ENCODE assay signal across 1 cellular context in the genomic region with DNA sequence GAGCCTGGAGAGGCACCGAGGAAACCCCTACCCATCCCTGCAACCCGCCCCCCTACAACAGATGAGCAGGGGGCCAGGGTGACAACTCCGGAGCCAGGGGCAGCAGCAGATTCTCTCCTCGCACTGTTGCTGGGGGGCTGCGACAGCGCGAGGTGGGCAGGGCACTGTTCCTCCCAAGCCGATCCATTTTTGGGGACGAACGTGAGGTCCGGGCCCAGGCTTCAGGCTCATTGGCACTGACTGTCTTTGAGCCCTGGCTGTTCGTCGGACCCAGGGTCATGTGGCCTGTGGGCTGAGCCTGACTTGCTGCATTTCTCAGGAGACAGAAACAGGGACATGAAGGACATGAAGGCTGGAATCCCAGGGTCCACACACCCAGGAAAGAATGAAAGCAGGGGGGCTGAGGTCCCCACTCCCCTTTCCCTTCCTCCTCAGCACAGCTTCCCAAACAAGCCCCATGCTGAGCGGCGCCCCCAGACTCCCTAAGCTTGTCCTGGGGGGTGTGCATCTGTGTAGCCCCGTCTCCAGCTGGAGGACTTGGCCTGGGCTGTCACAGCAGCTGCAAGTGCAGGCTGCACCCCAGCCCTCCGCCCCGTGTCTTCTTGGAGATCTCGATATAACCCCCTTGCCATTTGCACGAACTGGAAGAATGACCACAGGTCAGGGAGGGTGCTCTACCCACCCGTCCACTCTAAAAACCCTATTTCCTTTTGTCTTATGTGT.
TF ChIP-seq lines count a peak whose summit lies in the region.

No MANE protein-coding gene starts in this region.

TF ChIP-seq in endothelial cell of umbilical vein, 7 proteins besides CTCF, POLR2A, EP300 and RAD21:
- no peak for TF ChIP-seq POLR2AphosphoS5 (IDR thresholded peaks at IDR 0.05; ENCODE audit: insufficient read depth, low read depth, low read length)
- no peak for TF ChIP-seq FOS (IDR thresholded peaks at IDR 0.05; ENCODE audit: borderline replicate concordance, insufficient read depth, low read length)
- no peak for TF ChIP-seq EZH2 (IDR thresholded peaks at IDR 0.05; ENCODE audit: borderline replicate concordance, low read depth, low read length, severe bottlenecking)
- no peak for TF ChIP-seq GATA2 (IDR thresholded peaks at IDR 0.05; ENCODE audit: insufficient read depth, insufficient read length, low read depth, low read length)
- TF ChIP-seq, protein P1, sequence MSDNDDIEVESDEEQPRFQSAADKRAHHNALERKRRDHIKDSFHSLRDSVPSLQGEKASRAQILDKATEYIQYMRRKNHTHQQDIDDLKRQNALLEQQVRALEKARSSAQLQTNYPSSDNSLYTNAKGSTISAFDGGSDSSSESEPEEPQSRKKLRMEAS (IDR thresholded peaks at IDR 0.05; ENCODE audit: insufficient read depth, insufficient read length) = no peak
- no peak for TF ChIP-seq JUN (IDR thresholded peaks at IDR 0.05; ENCODE audit: borderline replicate concordance, insufficient read depth, insufficient read length, low read depth)
- TF ChIP-seq MYC (IDR thresholded peaks at IDR 0.05; ENCODE audit: low read depth, low read length) = no peak
